ENCODE assay signal across 8 cellular contexts in genomic region chr4:48340276-48340904, GRCh38. TPM values are rescaled to one million over a fixed set of nuclear protein-coding genes. Genes with fewer than 3 reads are reported as not detected.
DNase-seq lines count a peak whose midpoint lies in the region; ATAC-seq, FAIRE-seq and TF ChIP-seq lines count a peak whose summit lies in the region.

No MANE protein-coding gene starts in this region.

- peaks cover 9% of the 10 kb centered on the region; the same call in 1 of the 2 replicates for H3K4me1 ChIP-seq in Panc1 (ENCODE audit: control insufficient read depth, insufficient read depth, low read length)

- ATAC-seq in Panc1: no peak
- no peak for ATAC-seq in stimulated activated naive B cell treated with anti-CD40 and anti-IgM and Interleukin-4, amounts not matched to agents 10 μg/mL and 1 μg/mL and 100 μg/mL, for 72 hours (replicated peaks)

- H3K27ac Mint-ChIP-seq in stimulated activated naive B cell treated with anti-CD40 and anti-IgM and Interleukin-4, amounts not matched to agents 10 μg/mL and 1 μg/mL and 100 μg/mL, for 72 hours: peak overlapping the region; percentile 99

- intact Hi-C loops in Panc1 (cut with micrococcal nuclease; ENCODE audit: unreplicated experiment): no loop called here

- POLR2A ChIA-PET in Panc1 (lab: Charles Lee): interaction anchor here (0.5 kb wide), 1 partner anchor 338 kb away, joined by 5 read pairs; no protein-coding TSS in a partner anchor

- in situ Hi-C loops in Panc1 (cut with HindIII; ENCODE audit: low pct_unique_long_range_greater_than_20kb, low sequenced_read_pairs): no loop called here

- no peak for TF ChIP-seq POLR2A in H54 (IDR thresholded peaks at IDR 0.05; ENCODE audit: low read depth, low read length)

- peaks cover 22 to 45% of the 10 kb centered on the region in 2 donors for H3K4me1 Mint-ChIP-seq in stimulated activated naive B cell treated with anti-CD40 and anti-IgM and Interleukin-4, amounts not matched to agents 10 μg/mL and 1 μg/mL and 100 μg/mL, for 72 hours

- DNase-seq in D341Med (ENCODE audit: low spot score) (peak; percentile 28), HCEC 1CT (peak; percentile 71), Panc1 (ENCODE audit: low read depth, low spot score) (no peak), cardiac fibroblast (ENCODE audit: low read depth in 2 of 2) (peak; percentile 70 to 82), H54 (ENCODE audit: insufficient read length, low spot score) (no peak), cortex of kidney (lab: John Stamatoyannopoulos, UW) (no peak)
- no peak for DNase-seq in stimulated activated naive B cell treated with anti-CD40 and anti-IgM and Interleukin-4, amounts not matched to agents 10 μg/mL and 1 μg/mL and 100 μg/mL, for 72 hours

- peak overlapping the region; percentile 87 to 96 for H3K4me3 Mint-ChIP-seq in stimulated activated naive B cell treated with anti-CD40 and anti-IgM and Interleukin-4, amounts not matched to agents 10 μg/mL and 1 μg/mL and 100 μg/mL, for 72 hours

- peaks cover 4 to 7% of the 10 kb centered on the region in 2 donors for H3K36me3 Mint-ChIP-seq in stimulated activated naive B cell treated with anti-CD40 and anti-IgM and Interleukin-4, amounts not matched to agents 10 μg/mL and 1 μg/mL and 100 μg/mL, for 72 hours

- BruUV-seq in Panc1 (replicated peaks; lab: Mats Ljungman, UMichigan): TSS peak; percentile 93

- no peak for TF ChIP-seq CTCF in Panc1 (IDR thresholded peaks at IDR 0.05)
- no peak for TF ChIP-seq CTCF in cardiac fibroblast (IDR thresholded peaks at IDR 0.05; ENCODE audit: low read depth, low read length)

- H3K36me3 ChIP-seq in Panc1 (ENCODE audit: control insufficient read depth, insufficient read depth, low read length): no peaks in the 10 kb centered on the region; the same call in 1 of the 2 replicates

- no peak for FAIRE-seq in H54 (lab: Jason Lieb, UNC)

- no peaks in the 10 kb centered on the region for H3K9me3 ChIP-seq in Panc1 (ENCODE audit: control insufficient read depth, insufficient read depth, low read depth, low read length)

- H3K4me3 ChIP-seq in Panc1 (ENCODE audit: low read depth in 2 of 2, low read length in 2 of 2) (peak overlapping the region; percentile 65 to 66), cardiac fibroblast (replicated peaks in 1 of 2; ENCODE audit: low read depth in 2 of 2, low read length in 2 of 2) (peak overlapping the region; percentile 51 to 59)

- H3K27ac ChIP-seq in Panc1 (ENCODE audit: low read length) (peak overlapping the region; percentile 91), layer of hippocampus (ENCODE audit: low read depth, low read length) (peak overlapping the region; percentile 69)

- no peaks in the 10 kb centered on the region for H3K9me3 Mint-ChIP-seq in stimulated activated naive B cell treated with anti-CD40 and anti-IgM and Interleukin-4, amounts not matched to agents 10 μg/mL and 1 μg/mL and 100 μg/mL, for 72 hours

- no peaks in the 10 kb centered on the region for H3K27me3 Mint-ChIP-seq in stimulated activated naive B cell treated with anti-CD40 and anti-IgM and Interleukin-4, amounts not matched to agents 10 μg/mL and 1 μg/mL and 100 μg/mL, for 72 hours

- H3K27me3 ChIP-seq in Panc1 (ENCODE audit: control insufficient read depth, insufficient read depth, low read length) (no peaks in the 10 kb centered on the region), layer of hippocampus (ENCODE audit: control insufficient read depth, insufficient read depth, low read length) (no peaks in the 10 kb centered on the region)

- CTCF ChIA-PET in Panc1 (lab: Charles Lee): no interaction called here

RNA-seq across cellular contexts. Expression of gene SLAIN2, which starts 0.9 kb away (rescaled TPM):
- total RNA-seq in Panc1 (2021; ENCODE audit: unreplicated experiment): 53.2 TPM
- 26.8 TPM for polyA plus RNA-seq in Panc1 (2012; ENCODE audit: insufficient read length)

Comparison
In these comparisons a context has a peak if more than half of its experiments do, and no peak if none do; other contexts are left out.
1. DNase-seq: peak in D341Med (single experiment), HCEC 1CT (single experiment) and cardiac fibroblast (2 of 2); none in Panc1 (single experiment), stimulated activated naive B cell treated with anti-CD40 and anti-IgM and Interleukin-4, amounts not matched to agents 10 μg/mL and 1 μg/mL and 100 μg/mL, for 72 hours (single experiment), H54 (single experiment) and cortex of kidney (single experiment).